Comparison of ENCODE assay signal across 8 cellular contexts in the genomic region with DNA sequence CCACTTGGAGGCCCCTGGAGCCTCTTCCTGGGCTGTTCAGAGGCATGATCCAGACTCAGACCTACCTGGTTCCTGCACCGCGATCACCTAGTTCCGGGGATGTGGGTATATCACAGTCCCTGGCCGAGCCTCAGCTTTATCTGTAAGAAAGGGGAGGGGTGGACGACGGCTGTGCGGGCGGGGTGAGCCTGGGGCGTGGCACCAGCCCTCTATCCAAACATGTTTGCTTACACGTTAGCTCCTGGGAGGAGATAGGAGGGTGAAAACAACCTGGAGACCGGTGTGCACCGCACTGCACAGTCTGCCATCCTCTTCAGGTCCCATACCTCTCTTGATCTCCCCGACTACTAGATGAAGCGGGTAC. TPM values are rescaled to one million over a fixed set of nuclear protein-coding genes. Genes with fewer than 3 reads are reported as not detected.
DNase-seq lines count a peak whose midpoint lies in the region; ATAC-seq and TF ChIP-seq lines count a peak whose summit lies in the region.

No MANE protein-coding gene starts in this region.

- peak overlapping the region; percentile 91 for H3K27ac ChIP-seq in angular gyrus (ENCODE audit: low read depth, low read length)

- H3K27ac Mint-ChIP-seq in activated CD4-positive, alpha-beta T cell treated with anti-CD3 and anti-CD28 coated beads for 36 hours = no peak overlapping the region
- H3K27ac Mint-ChIP-seq in type B pancreatic cell = peak overlapping the region; percentile 98

- no peak for DNase-seq in activated CD4-positive, alpha-beta T cell treated with anti-CD3 and anti-CD28 coated beads for 36 hours
- no peak for DNase-seq in activated CD4-positive, alpha-beta T cell treated with anti-CD3 and anti-CD28 coated beads, Interleukin-2, amount 50 U/mL, for 48 hours
- DNase-seq in left lobe of liver (ENCODE audit: low spot score) (no peak), type B pancreatic cell (ENCODE audit: extremely low spot score, unreplicated experiment) (no peak), NCI-H345 (lab: John Stamatoyannopoulos, UW) (no peak), NCI-H1105 treated with DMSO at 0.1 percent for 48 hours (lab: John Stamatoyannopoulos, UW) (no peak)

- no peaks in the 10 kb centered on the region for H3K27me3 Mint-ChIP-seq in activated CD4-positive, alpha-beta T cell treated with anti-CD3 and anti-CD28 coated beads for 36 hours
- H3K27me3 Mint-ChIP-seq in type B pancreatic cell = no peaks in the 10 kb centered on the region

- H3K4me1 Mint-ChIP-seq in activated CD4-positive, alpha-beta T cell treated with anti-CD3 and anti-CD28 coated beads for 36 hours = peaks cover 16% of the 10 kb centered on the region
- peaks cover 21% of the 10 kb centered on the region for H3K4me1 Mint-ChIP-seq in type B pancreatic cell (ENCODE audit: unreplicated experiment)

- intact Hi-C loops in activated CD4-positive, alpha-beta T cell treated with anti-CD3 and anti-CD28 coated beads for 36 hours (cut with DNase I, micrococcal nuclease) = loop anchor here in 1 of 2 experiments (2.0 to 5.0 kb wide), 2 partner anchors 370 to 546 kb away; partner anchors contain the start of genes DYNC1H1 and WDR20

- POLR2A ChIA-PET in activated CD4-positive, alpha-beta T cell treated with anti-CD3 and anti-CD28 coated beads for 36 hours (lab: Charles Lee) = interaction anchor here (0.9 to 1.1 kb wide), 2 partner anchors 16 to 144 kb away, joined by 3 to 4 read pairs; no protein-coding TSS in a partner anchor

- H3K4me3 Mint-ChIP-seq in activated CD4-positive, alpha-beta T cell treated with anti-CD3 and anti-CD28 coated beads for 36 hours = peak overlapping the region; percentile 63
- H3K4me3 Mint-ChIP-seq in type B pancreatic cell = peak overlapping the region; percentile 90

- CTCF ChIA-PET in activated CD4-positive, alpha-beta T cell treated with anti-CD3 and anti-CD28 coated beads for 36 hours (lab: Charles Lee) = interaction anchor here (0.8 to 1.3 kb wide), 2 partner anchors 8 to 16 kb away, joined by 4 to 9 read pairs; no protein-coding TSS in a partner anchor

- no peak for TF ChIP-seq CTCF in type B pancreatic cell (conservative IDR thresholded peaks at IDR 0.05)

- ATAC-seq in activated CD4-positive, alpha-beta T cell treated with anti-CD3 and anti-CD28 coated beads for 36 hours = no peak
- peak; percentile 18 for ATAC-seq in left lobe of liver
- ATAC-seq in HG02852 (IDR thresholded peaks at IDR 0.05; ENCODE audit: unreplicated experiment) = no peak

- H3K36me3 Mint-ChIP-seq in activated CD4-positive, alpha-beta T cell treated with anti-CD3 and anti-CD28 coated beads for 36 hours (ENCODE audit: low read depth) = peaks cover 3% of the 10 kb centered on the region
- H3K36me3 Mint-ChIP-seq in type B pancreatic cell = peaks cover 4% of the 10 kb centered on the region

- H3K9me3 Mint-ChIP-seq in activated CD4-positive, alpha-beta T cell treated with anti-CD3 and anti-CD28 coated beads for 36 hours (ENCODE audit: low read depth) = no peaks in the 10 kb centered on the region
- H3K9me3 Mint-ChIP-seq in type B pancreatic cell = no peaks in the 10 kb centered on the region

RNA-seq across cellular contexts. Expression of gene ANKRD9, which starts 1.2 kb away (rescaled TPM):
- 1 to 10 TPM; 4.8 to 9.3 TPM for total RNA-seq in activated CD4-positive, alpha-beta T cell treated with anti-CD3 and anti-CD28 coated beads for 36 hours
- 14.5 TPM for total RNA-seq in left lobe of liver
- total RNA-seq in type B pancreatic cell (ENCODE audit: low replicate concordance) = 31.4 and 46.6 TPM in 2 replicates
